ENCODE assay signal across 1 cellular context in genomic region chr3:101932326-101933108, GRCh38.
TF ChIP-seq lines count a peak whose summit lies in the region.

No MANE protein-coding gene starts in this region.

TF ChIP-seq in GM23338, 12 proteins besides CTCF, POLR2A, EP300 and RAD21 (continued from another document):
- no peak for TF ChIP-seq ZNF462 (CRISPR knock-in tag; IDR thresholded peaks at IDR 0.05)
- TF ChIP-seq JUNB (IDR thresholded peaks at IDR 0.05; ENCODE audit: unreplicated experiment), result no peak
- no peak for TF ChIP-seq ETS1 (IDR thresholded peaks at IDR 0.05)
- no peak for TF ChIP-seq POLR2AphosphoS5 (IDR thresholded peaks at IDR 0.05; ENCODE audit: low read depth)
- TF ChIP-seq EZH2 (IDR thresholded peaks at IDR 0.05; ENCODE audit: low read depth, unreplicated experiment), result no peak
- no peak for TF ChIP-seq ZNF114 (CRISPR knock-in tag; IDR thresholded peaks at IDR 0.05)
- no peak for TF ChIP-seq EZH2phosphoT487 (IDR thresholded peaks at IDR 0.05; ENCODE audit: unreplicated experiment)
- no peak for TF ChIP-seq STAT1 (IDR thresholded peaks at IDR 0.05; ENCODE audit: unreplicated experiment)
- no peak for TF ChIP-seq REST (IDR thresholded peaks at IDR 0.05; ENCODE audit: unreplicated experiment)
TF ChIP-seq in GM23338: peak in this region for 0.
